ENCODE assay signal across 1 cellular context in the genomic region with DNA sequence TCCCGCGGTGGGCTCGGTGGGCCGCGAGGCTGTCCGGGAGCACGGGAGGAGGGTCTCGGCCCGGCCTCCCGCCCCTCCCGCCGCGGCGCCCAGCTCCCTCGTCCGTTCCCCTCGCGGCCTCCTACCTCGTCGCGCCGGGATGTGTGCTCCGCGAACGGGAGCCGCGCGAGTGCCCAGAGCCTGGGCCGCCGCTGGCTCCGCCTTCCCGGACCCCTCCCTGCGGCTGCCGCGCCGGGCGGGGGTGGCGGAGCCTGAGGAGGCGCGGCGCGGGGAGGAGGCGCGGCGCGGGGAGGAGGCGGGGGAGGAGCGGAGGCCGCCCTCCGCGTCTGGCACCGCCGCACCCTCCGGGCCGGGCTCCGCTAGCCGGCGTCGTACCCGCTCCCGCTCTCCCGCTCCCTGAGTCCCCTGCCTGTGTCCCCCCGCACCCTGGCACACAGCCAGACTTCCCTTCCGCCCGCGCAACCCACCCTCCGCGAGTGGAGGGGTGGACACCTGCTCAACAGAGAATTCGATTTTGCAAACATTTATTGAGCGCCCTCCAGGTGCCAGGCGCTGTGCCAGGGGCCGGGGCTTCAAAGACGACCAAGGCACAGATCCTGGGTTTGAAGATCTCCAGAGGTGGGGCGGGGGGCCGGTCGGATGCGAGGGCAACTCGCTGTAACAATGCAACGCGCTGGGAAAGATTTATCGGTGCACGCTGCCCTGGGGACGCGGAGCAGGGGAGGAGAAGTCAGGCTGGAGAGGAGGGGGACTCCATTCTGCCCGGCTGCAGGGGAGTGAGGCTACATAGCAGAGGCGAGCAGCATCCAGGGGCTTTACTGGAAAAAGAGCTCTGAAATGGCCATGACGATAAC.
TF ChIP-seq lines count a peak whose summit lies in the region.

MPP3 (minus strand) TSS at position 171 of the 854 bp plus-strand sequence. CDS start 1,240 bp downstream, outside the sequence.

TF ChIP-seq in K562, 482 proteins besides CTCF, POLR2A, EP300 and RAD21 (continued from another document):
- TF ChIP-seq MBD2 (IDR thresholded peaks at IDR 0.05; ENCODE audit: borderline replicate concordance, low read depth) (no peak), ZNF431 (CRISPR knock-in tag; IDR thresholded peaks at IDR 0.05) (no peak), NR3C1 (CRISPR knock-in tag; IDR thresholded peaks at IDR 0.05) (no peak), EGR1 (conservative IDR thresholded peaks at IDR 0.05) (peak; percentile 49; the same call in 1 of the 2 replicates), RBM15 (IDR thresholded peaks at IDR 0.05; ENCODE audit: insufficient read depth, low read length) (no peak)
